21 cellular contexts compared by ENCODE assay signal in the genomic region with DNA sequence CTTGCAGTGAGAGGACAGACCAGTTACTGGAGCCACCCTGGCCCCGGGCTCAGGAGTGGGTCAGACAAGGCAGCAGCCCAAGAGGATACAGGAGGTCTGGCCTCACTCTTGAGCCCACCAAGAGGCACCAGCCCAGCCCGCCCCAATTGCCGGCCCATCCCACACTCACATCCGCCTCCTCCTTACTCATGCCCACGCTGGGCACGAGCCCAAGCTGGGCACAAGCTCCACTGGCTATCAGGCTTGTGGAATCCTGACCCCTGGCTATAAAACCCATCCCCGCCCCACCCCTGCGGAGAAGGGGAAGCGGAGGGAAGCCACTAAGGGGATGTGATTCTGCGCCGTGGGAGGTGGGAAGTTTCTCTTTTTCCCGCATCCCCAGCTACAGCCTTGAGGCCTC. TPM values are rescaled to one million over a fixed set of nuclear protein-coding genes. Genes with fewer than 3 reads are reported as not detected.
A peak's percentile ranks its signal among the peaks of the same experiment; 100 is the strongest.
DNase-seq lines count a peak whose midpoint lies in the region; ATAC-seq and TF ChIP-seq lines count a peak whose summit lies in the region.
"Had no signal": no experiment of that assay in that cellular context is flagged by ENCODE, and none has a peak within 500 bp of the region (broad histone marks: within the 10 kb centered on the region; RNA-seq: fewer than 3 reads in every experiment).

No MANE protein-coding gene starts in this region.

- H3K27me3 ChIP-seq in muscle layer of colon (ENCODE audit: control insufficient read depth in 1 of 2, insufficient read depth in 2 of 2, low read length in 2 of 2) = no peaks in the 10 kb centered on the region
- no peaks in the 10 kb centered on the region for H3K27me3 ChIP-seq in tibial artery
- no peaks in the 10 kb centered on the region for H3K27me3 ChIP-seq in H7 (ENCODE audit: control insufficient read depth, insufficient read depth, low read length)
- H3K27me3 ChIP-seq: SJCRH30 had no signal

- H3K4me3 Mint-ChIP-seq in activated CD4-positive, alpha-beta T cell treated with anti-CD3 and anti-CD28 coated beads for 36 hours = no peak overlapping the region
- H3K4me3 Mint-ChIP-seq: activated CD4-positive, alpha-beta memory T cell treated with anti-CD3 and anti-CD28 coated beads, Interleukin-2, amount 10 ng/mL, durations not matched to agents 7 days and 5 days; activated naive CD4-positive, alpha-beta T cell treated with anti-CD3 and anti-CD28 coated beads for 36 hours; activated T-cell treated with anti-CD3 and anti-CD28 coated beads, Interleukin-2, amount 50 U/mL, for 24 hours; neural crest cell; WTC11 had no signal

- TF ChIP-seq CTCF in tibial artery (IDR thresholded peaks at IDR 0.05) = no peak

- H3K27ac ChIP-seq in angular gyrus (ENCODE audit: low read depth, low read length) = peak overlapping the region; percentile 91
- H3K27ac ChIP-seq in muscle layer of colon (ENCODE audit: low read depth, low read length) = peak overlapping the region; percentile 81
- H3K27ac ChIP-seq in tibial artery = peak overlapping the region; percentile 90 to 96
- H3K27ac ChIP-seq: SJCRH30 had no signal

- H3K4me3 ChIP-seq in muscle layer of colon (ENCODE audit: low read depth in 1 of 2, low read length in 2 of 2) (no peak overlapping the region), tibial artery (no peak overlapping the region), H7 (ENCODE audit: insufficient read depth, low read depth, low read length) (no peak overlapping the region)
- H3K4me3 ChIP-seq: SJCRH30 had no signal

- no peaks in the 10 kb centered on the region for H3K36me3 ChIP-seq in muscle layer of colon (ENCODE audit: insufficient read depth, low read length)
- H3K36me3 ChIP-seq in tibial artery = no peaks in the 10 kb centered on the region
- no peaks in the 10 kb centered on the region for H3K36me3 ChIP-seq in H7 (replicated peaks; ENCODE audit: control insufficient read depth, insufficient read depth, low read length)
- H3K36me3 ChIP-seq: SJCRH30 had no signal

- POLR2A ChIA-PET in activated CD4-positive, alpha-beta T cell treated with anti-CD3 and anti-CD28 coated beads for 36 hours (lab: Charles Lee) = no interaction called here

- ATAC-seq in Right ventricle myocardium superior (ENCODE audit: poor library complexity) = peak; percentile 63
- ATAC-seq in activated CD4-positive, alpha-beta T cell treated with anti-CD3 and anti-CD28 coated beads for 36 hours = no peak

- H3K4me1 Mint-ChIP-seq in activated CD4-positive, alpha-beta T cell treated with anti-CD3 and anti-CD28 coated beads for 36 hours = no peaks in the 10 kb centered on the region
- H3K4me1 Mint-ChIP-seq: activated CD4-positive, alpha-beta memory T cell treated with anti-CD3 and anti-CD28 coated beads, Interleukin-2, amount 10 ng/mL, durations not matched to agents 7 days and 5 days; neural crest cell had no signal

- no peaks in the 10 kb centered on the region for H3K27me3 Mint-ChIP-seq in activated CD4-positive, alpha-beta T cell treated with anti-CD3 and anti-CD28 coated beads for 36 hours

- no peak overlapping the region for H3K9ac ChIP-seq in muscle layer of colon (ENCODE audit: low read length)

- no peaks in the 10 kb centered on the region for H3K9me3 Mint-ChIP-seq in activated CD4-positive, alpha-beta T cell treated with anti-CD3 and anti-CD28 coated beads for 36 hours (ENCODE audit: low read depth)
- H3K9me3 Mint-ChIP-seq: activated CD4-positive, alpha-beta memory T cell treated with anti-CD3 and anti-CD28 coated beads, Interleukin-2, amount 10 ng/mL, durations not matched to agents 7 days and 5 days; activated naive CD4-positive, alpha-beta T cell treated with anti-CD3 and anti-CD28 coated beads for 36 hours; activated T-cell treated with anti-CD3 and anti-CD28 coated beads, Interleukin-2, amount 50 U/mL, for 24 hours; WTC11 had no signal

- H3K36me3 Mint-ChIP-seq in activated CD4-positive, alpha-beta T cell treated with anti-CD3 and anti-CD28 coated beads for 36 hours (ENCODE audit: low read depth) = no peaks in the 10 kb centered on the region
- H3K36me3 Mint-ChIP-seq: WTC11 had no signal

- peaks cover 75% of the 10 kb centered on the region for H3K4me1 ChIP-seq in muscle layer of colon (ENCODE audit: insufficient read depth, low read length)
- peaks cover 0 to 100% (median 77%) of the 10 kb centered on the region in 4 donors for H3K4me1 ChIP-seq in tibial artery
- H3K4me1 ChIP-seq: SJCRH30 had no signal

- DNase-seq in Right ventricle myocardium superior (peak; percentile 73), tibial artery (peak in 1 of 2 donors; percentile 89), H7 (no peak), NCI-H526 treated with DMSO at 0.1 percent for 48 hours (lab: John Stamatoyannopoulos, UW) (no peak)
- DNase-seq in activated CD4-positive, alpha-beta T cell treated with anti-CD3 and anti-CD28 coated beads for 36 hours = no peak
- DNase-seq: activated CD4-positive, alpha-beta memory T cell treated with anti-CD3 and anti-CD28 coated beads, Interleukin-2, amount 10 ng/mL, durations not matched to agents 7 days and 5 days; activated naive CD4-positive, alpha-beta T cell treated with anti-CD3 and anti-CD28 coated beads for 36 hours; activated T-cell treated with anti-CD3 and anti-CD28 coated beads, Interleukin-2, amount 50 U/mL, for 24 hours; AML-193; IMR-90; kidney glomerular epithelial cell; midbrain; MM.1S; NCI-H1694 treated with DMSO at 0.1 percent for 48 hours; SJCRH30; trophoblast cell had no signal

- H3K9me3 ChIP-seq in muscle layer of colon (ENCODE audit: low read length) = no peaks in the 10 kb centered on the region
- H3K9me3 ChIP-seq in tibial artery = no peaks in the 10 kb centered on the region
- H3K9me3 ChIP-seq: SJCRH30 had no signal

- intact Hi-C loops in Right ventricle myocardium superior (cut with DNase I) = no loop called here
- intact Hi-C loops in tibial artery (cut with DNase I; ENCODE audit: low total_unique reads) = no loop called here
- intact Hi-C loops in activated CD4-positive, alpha-beta T cell treated with anti-CD3 and anti-CD28 coated beads for 36 hours (cut with DNase I, micrococcal nuclease) = no loop called here

- CTCF ChIA-PET in activated CD4-positive, alpha-beta T cell treated with anti-CD3 and anti-CD28 coated beads for 36 hours (lab: Charles Lee) = no interaction called here

- H3K27ac Mint-ChIP-seq in activated CD4-positive, alpha-beta T cell treated with anti-CD3 and anti-CD28 coated beads for 36 hours = no peak overlapping the region
- H3K27ac Mint-ChIP-seq: activated CD4-positive, alpha-beta memory T cell treated with anti-CD3 and anti-CD28 coated beads, Interleukin-2, amount 10 ng/mL, durations not matched to agents 7 days and 5 days; activated naive CD4-positive, alpha-beta T cell treated with anti-CD3 and anti-CD28 coated beads for 36 hours; activated T-cell treated with anti-CD3 and anti-CD28 coated beads, Interleukin-2, amount 50 U/mL, for 24 hours; WTC11 had no signal

RNA-seq across cellular contexts. Expression of a gene that starts 25.9 kb away (rescaled TPM):
- 225 TPM for total RNA-seq in Right ventricle myocardium superior
- 2.4 and 5.1 TPM in 2 replicates for total RNA-seq in H7 (2014; rRNA removed; shearing (Covaris generic))
- total RNA-seq in activated CD4-positive, alpha-beta T cell treated with anti-CD3 and anti-CD28 coated beads for 36 hours = not detected
- total RNA-seq: activated CD4-positive, alpha-beta memory T cell treated with anti-CD3 and anti-CD28 coated beads, Interleukin-2, amount 10 ng/mL, durations not matched to agents 7 days and 5 days; T-helper 2 cell treated with Interferon-gamma antibody and Interleukin-4, amounts not matched to agents 100 ng/mL and 5 ng/mL, for 36 hours had no signal

Comparison
In these comparisons a context has a peak if more than half of its experiments do, and no peak if none do; other contexts are left out.
1. RNA of a gene that starts 25.9 kb away (total RNA-seq): 225 TPM in Right ventricle myocardium superior (single experiment); 2.4 to 5.1 TPM in H7 and not detected in activated CD4-positive, alpha-beta T cell treated with anti-CD3 and anti-CD28 coated beads for 36 hours; every median in the first group is over 10 times any median in the second.
2. Peak in every context shown above with its lines, with median percentiles within 50 percentile points of each other: H3K27ac ChIP-seq.